Comparison of ENCODE assay signal across 16 cellular contexts in genomic region chr3:4551826-4552442, GRCh38. TPM values are rescaled to one million over a fixed set of nuclear protein-coding genes. Genes with fewer than 3 reads are reported as not detected.
A peak's percentile ranks its signal among the peaks of the same experiment; 100 is the strongest.
DNase-seq lines count a peak whose midpoint lies in the region; ATAC-seq and TF ChIP-seq lines count a peak whose summit lies in the region.
"Had no signal": no experiment of that assay in that cellular context is flagged by ENCODE, and none has a peak within 500 bp of the region (broad histone marks: within the 10 kb centered on the region; RNA-seq: fewer than 3 reads in every experiment).

No MANE protein-coding gene starts in this region.

- 26 to 41% (median 40%) methylated on average over 4 of the region's 4 CpGs for WGBS in ovary, 3 donors

- DNase-seq in NCI-H82 (lab: John Stamatoyannopoulos, UW) (peak; percentile 8), NCI-H82 treated with DMSO at 0.1 percent for 48 hours (lab: John Stamatoyannopoulos, UW; ENCODE audit: unreplicated experiment) (no peak), left ventricle myocardium superior (no peak), ovary (no peak), upper lobe of right lung (no peak), pons (ENCODE audit: low spot score) (no peak)
- DNase-seq: CD4-positive, alpha-beta T cell; NCI-H1417; NCI-H187 treated with DMSO at 0.1 percent for 48 hours; NCI-H69; OCI-M1 had no signal

- no peak for TF ChIP-seq CTCF in ovary (IDR thresholded peaks at IDR 0.05)
- TF ChIP-seq CTCF in upper lobe of right lung (IDR thresholded peaks at IDR 0.05) = no peak

- H3K27ac ChIP-seq in ovary (peak overlapping the region; percentile 25 to 64), upper lobe of right lung (peak overlapping the region; percentile 49)
- H3K27ac ChIP-seq: 22Rv1 had no signal

- TF ChIP-seq POLR2A in ovary (IDR thresholded peaks at IDR 0.05) = no peak

- intact Hi-C loops in left ventricle myocardium superior (cut with micrococcal nuclease) (no loop called here), ovary (cut with DNase I) (loop anchor here in 1 of 4 donors (5.0 kb wide), 1 partner anchor 45 kb away; no protein-coding TSS in a partner anchor), upper lobe of right lung (cut with DNase I) (no loop called here)

- ATAC-seq in left ventricle myocardium superior (peak; percentile 26), upper lobe of right lung (no peak), GM19463 (IDR thresholded peaks at IDR 0.05; ENCODE audit: unreplicated experiment) (no peak), HG03432 (IDR thresholded peaks at IDR 0.05; ENCODE audit: unreplicated experiment) (no peak)
- ATAC-seq: GM23338, HCT116 had no signal

- H3K27me3 ChIP-seq in ovary (no peaks in the 10 kb centered on the region), upper lobe of right lung (no peaks in the 10 kb centered on the region)

- no peaks in the 10 kb centered on the region for H3K36me3 ChIP-seq in ovary
- H3K36me3 ChIP-seq in upper lobe of right lung = no peaks in the 10 kb centered on the region

- TF ChIP-seq EP300 in ovary (IDR thresholded peaks at IDR 0.05) = no peak

- no peaks in the 10 kb centered on the region for H3K9me3 ChIP-seq in ovary
- no peaks in the 10 kb centered on the region for H3K9me3 ChIP-seq in upper lobe of right lung

- H3K4me1 ChIP-seq in ovary (ENCODE audit: insufficient read depth) (peaks cover 30% of the 10 kb centered on the region), upper lobe of right lung (peaks cover 17% of the 10 kb centered on the region)

- H3K4me3 ChIP-seq in ovary (no peak overlapping the region), upper lobe of right lung (no peak overlapping the region)
- H3K4me3 ChIP-seq: GM23338 had no signal

RNA-seq across cellular contexts. Expression of gene ITPR1, which starts 58.8 kb away (rescaled TPM):
- total RNA-seq in left ventricle myocardium superior (16.6 TPM), ovary (100 to 1,000 TPM in 6 of 7 donors, 10 to 100 TPM in 1; 78.5 to 313 (median 146) TPM), upper lobe of right lung (91.7 TPM)
- 100 to 1,000 TPM in 1 of 2 donors, 10 to 100 TPM in 1; 59.5 to 144 TPM for polyA plus RNA-seq in ovary
